In the genomic region with DNA sequence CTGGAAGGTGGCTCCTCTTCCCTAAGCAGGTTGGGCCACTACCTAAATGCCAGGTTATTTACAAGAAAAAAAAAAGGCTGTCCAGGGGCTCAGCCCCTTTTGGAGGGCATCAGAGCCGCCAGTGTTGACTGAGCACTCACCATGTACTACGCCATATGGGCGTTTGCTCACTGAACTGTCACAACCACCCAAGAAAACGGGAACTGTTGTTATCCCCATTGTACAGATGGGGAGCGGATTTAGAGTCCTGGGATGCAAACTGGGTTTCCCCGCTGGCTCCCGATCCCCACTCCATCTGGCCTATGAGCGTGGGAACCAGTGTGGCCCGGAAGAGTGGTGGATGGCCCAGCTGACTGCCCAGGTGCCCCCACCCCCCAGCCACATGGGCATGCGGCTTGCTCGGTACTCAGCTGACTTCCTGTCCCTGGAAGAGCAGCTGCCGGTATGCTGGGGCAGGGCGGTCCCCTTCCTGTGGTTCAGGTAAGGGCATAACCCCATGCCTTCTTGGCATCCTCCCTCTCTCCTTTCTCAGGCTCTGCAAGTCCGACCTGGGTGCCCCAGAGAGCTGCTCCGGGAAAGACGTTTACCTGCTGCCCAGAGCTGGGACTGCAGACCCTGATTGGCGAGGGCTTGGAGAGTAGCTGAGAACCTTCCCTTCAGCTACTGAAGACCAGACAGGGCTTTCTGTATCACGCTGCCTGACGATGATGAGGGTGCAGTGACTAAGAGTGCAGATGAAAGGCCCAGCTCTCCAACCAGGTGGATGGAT, we compare ENCODE assay signal across 9 cellular contexts. TPM values are rescaled to one million over a fixed set of nuclear protein-coding genes. Genes with fewer than 3 reads are reported as not detected.
A peak's percentile ranks its signal among the peaks of the same experiment; 100 is the strongest.
DNase-seq lines count a peak whose midpoint lies in the region; ATAC-seq and TF ChIP-seq lines count a peak whose summit lies in the region.
"Had no signal": no experiment of that assay in that cellular context is flagged by ENCODE, and none has a peak within 500 bp of the region (broad histone marks: within the 10 kb centered on the region; RNA-seq: fewer than 3 reads in every experiment).

No MANE protein-coding gene starts in this region.

- H3K9me3 ChIP-seq in WERI-Rb-1 (ENCODE audit: severe bottlenecking) = no peaks in the 10 kb centered on the region
- H3K9me3 ChIP-seq: pancreas had no signal

- H3K4me1 Mint-ChIP-seq in chondrocyte (ENCODE audit: low read depth) (peaks cover 21% of the 10 kb centered on the region), osteocyte (ENCODE audit: unreplicated experiment) (peaks cover 31% of the 10 kb centered on the region)

- CTCF ChIA-PET in HEK293T (lab: Yijun Ruan, JAX) = no interaction called here

- no peaks in the 10 kb centered on the region for H3K36me3 ChIP-seq in WERI-Rb-1
- H3K36me3 ChIP-seq: pancreas had no signal

- peak overlapping the region; percentile 95 for H3K27ac Mint-ChIP-seq in chondrocyte (ENCODE audit: unreplicated experiment)
- H3K27ac Mint-ChIP-seq in osteocyte (ENCODE audit: unreplicated experiment) = peak overlapping the region; percentile 96

- H3K4me3 Mint-ChIP-seq in chondrocyte (ENCODE audit: unreplicated experiment) (no peak overlapping the region), osteocyte (ENCODE audit: unreplicated experiment) (no peak overlapping the region)

- peak overlapping the region; percentile 10 for H3K27ac ChIP-seq in WERI-Rb-1

- H3K36me3 Mint-ChIP-seq in chondrocyte (ENCODE audit: low read depth) (no peaks in the 10 kb centered on the region), osteocyte (ENCODE audit: unreplicated experiment) (no peaks in the 10 kb centered on the region)

- H3K9me3 Mint-ChIP-seq in chondrocyte (ENCODE audit: low read depth) = no peaks in the 10 kb centered on the region
- H3K9me3 Mint-ChIP-seq in osteocyte (ENCODE audit: unreplicated experiment) = no peaks in the 10 kb centered on the region

- peak; percentile 84 for DNase-seq in WERI-Rb-1
- DNase-seq in chondrocyte (ENCODE audit: low spot score) = no peak
- DNase-seq in osteocyte (ENCODE audit: extremely low spot score, unreplicated experiment) = no peak
- no peak for DNase-seq in amniotic stem cell (lab: John Stamatoyannopoulos, UW)
- DNase-seq in NCI-H345 treated with DMSO at 0.1 percent for 48 hours (lab: John Stamatoyannopoulos, UW; ENCODE audit: unreplicated experiment) = no peak
- no peak for DNase-seq in HEK293T (ENCODE audit: extremely low spot score)

- no peak for TF ChIP-seq CTCF in WERI-Rb-1 (IDR thresholded peaks at IDR 0.05; ENCODE audit: low read depth, low read length)
- TF ChIP-seq CTCF in chondrocyte (IDR thresholded peaks at IDR 0.05) = no peak
- no peak for TF ChIP-seq CTCF in osteocyte (IDR thresholded peaks at IDR 0.05)

- POLR2A ChIA-PET in HEK293T (lab: Yijun Ruan, JAX) = interaction anchor here (1.6 kb wide), 1 partner anchor 14 kb away, joined by 3 read pairs; no protein-coding TSS in a partner anchor

- no peak overlapping the region for H3K4me3 ChIP-seq in WERI-Rb-1 (ENCODE audit: low read depth, low read length)
- H3K4me3 ChIP-seq: pancreas had no signal

- ATAC-seq in HG03196 (IDR thresholded peaks at IDR 0.05; ENCODE audit: unreplicated experiment) (peak; percentile 56), HG03039 (IDR thresholded peaks at IDR 0.05; ENCODE audit: unreplicated experiment) (no peak)

- H3K27me3 Mint-ChIP-seq in chondrocyte (ENCODE audit: low read depth) (no peaks in the 10 kb centered on the region), osteocyte (ENCODE audit: unreplicated experiment) (no peaks in the 10 kb centered on the region)

- no peaks in the 10 kb centered on the region for H3K27me3 ChIP-seq in WERI-Rb-1 (ENCODE audit: insufficient read depth, low read depth, severe bottlenecking)
- H3K27me3 ChIP-seq: pancreas had no signal

TF ChIP-seq in HEK293T, 16 proteins besides CTCF, POLR2A, EP300 and RAD21:
- TF ChIP-seq TARDBP (IDR thresholded peaks at IDR 0.05) (no peak), LEF1 (IDR thresholded peaks at IDR 0.05; ENCODE audit: borderline replicate concordance) (no peak), SUZ12 (IDR thresholded peaks at IDR 0.05) (no peak), BHLHE40 (IDR thresholded peaks at IDR 0.05; ENCODE audit: borderline replicate concordance) (no peak), FOXM1 (IDR thresholded peaks at IDR 0.05; ENCODE audit: borderline replicate concordance) (no peak), ZNF384 (IDR thresholded peaks at IDR 0.05) (no peak), NFRKB (IDR thresholded peaks at IDR 0.05) (no peak)
- TF ChIP-seq, protein P1, sequence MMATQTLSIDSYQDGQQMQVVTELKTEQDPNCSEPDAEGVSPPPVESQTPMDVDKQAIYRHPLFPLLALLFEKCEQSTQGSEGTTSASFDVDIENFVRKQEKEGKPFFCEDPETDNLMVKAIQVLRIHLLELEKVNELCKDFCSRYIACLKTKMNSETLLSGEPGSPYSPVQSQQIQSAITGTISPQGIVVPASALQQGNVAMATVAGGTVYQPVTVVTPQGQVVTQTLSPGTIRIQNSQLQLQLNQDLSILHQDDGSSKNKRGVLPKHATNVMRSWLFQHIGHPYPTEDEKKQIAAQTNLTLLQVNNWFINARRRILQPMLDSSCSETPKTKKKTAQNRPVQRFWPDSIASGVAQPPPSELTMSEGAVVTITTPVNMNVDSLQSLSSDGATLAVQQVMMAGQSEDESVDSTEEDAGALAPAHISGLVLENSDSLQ (IDR thresholded peaks at IDR 0.05) = no peak

RNA-seq across cellular contexts. Expression of a gene that starts 16.3 kb away (rescaled TPM):
- 13.6 to 26.2 TPM (median 14.4 TPM) in 3 replicates for total RNA-seq in chondrocyte
- 79.1 and 86.4 TPM in 2 replicates for total RNA-seq in osteocyte

RNA-seq across cellular contexts. Expression of a gene that starts 34.8 kb away (rescaled TPM):
- total RNA-seq in chondrocyte (22.1 to 30.4 TPM (median 22.7 TPM) in 3 replicates), osteocyte (52.7 and 53.0 TPM in 2 replicates)
